In the genomic region with DNA sequence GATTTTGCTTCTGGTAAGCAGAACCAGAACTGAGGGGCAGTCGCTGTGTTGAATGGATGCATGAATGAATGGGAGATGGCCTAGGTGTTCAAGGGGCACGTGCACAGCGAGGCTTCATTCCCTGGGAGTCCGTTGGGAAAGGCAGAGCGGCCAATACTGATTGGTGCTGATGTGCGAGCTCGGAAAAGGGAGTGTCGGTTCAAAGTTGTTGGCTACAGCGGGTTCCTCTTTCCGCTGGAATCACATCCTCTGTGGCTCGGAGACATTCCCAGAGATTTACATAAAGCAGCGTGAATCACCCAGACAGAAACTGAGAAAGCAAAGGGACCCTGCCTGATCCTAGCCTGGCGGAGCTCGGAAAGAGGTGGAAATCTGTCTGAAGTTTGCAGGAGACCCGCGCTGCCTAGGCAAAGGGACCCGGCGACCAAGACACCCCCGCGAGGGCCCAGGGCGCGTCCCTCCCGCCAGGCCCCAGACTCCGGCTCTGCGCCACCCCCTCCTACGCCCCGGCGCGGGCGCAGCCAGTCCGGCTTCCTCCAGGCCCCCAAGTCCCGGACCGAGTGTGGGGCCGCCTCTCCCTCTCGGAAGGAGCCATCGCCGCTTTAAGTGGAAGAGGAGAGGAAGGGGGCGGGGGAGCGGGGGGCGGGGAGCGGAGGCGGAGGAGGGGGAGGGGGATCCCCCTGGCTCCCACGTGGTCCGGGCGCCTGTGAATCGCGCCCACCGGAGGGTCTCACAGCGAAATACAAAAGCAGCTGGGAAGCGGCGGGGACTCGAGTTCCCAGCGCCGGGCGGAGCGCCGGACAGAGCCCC, we compare ENCODE assay signal across 8 cellular contexts. TPM values are rescaled to one million over a fixed set of nuclear protein-coding genes. Genes with fewer than 3 reads are reported as not detected.
DNase-seq lines count a peak whose midpoint lies in the region; ATAC-seq and TF ChIP-seq lines count a peak whose summit lies in the region.

A gene with protein sequence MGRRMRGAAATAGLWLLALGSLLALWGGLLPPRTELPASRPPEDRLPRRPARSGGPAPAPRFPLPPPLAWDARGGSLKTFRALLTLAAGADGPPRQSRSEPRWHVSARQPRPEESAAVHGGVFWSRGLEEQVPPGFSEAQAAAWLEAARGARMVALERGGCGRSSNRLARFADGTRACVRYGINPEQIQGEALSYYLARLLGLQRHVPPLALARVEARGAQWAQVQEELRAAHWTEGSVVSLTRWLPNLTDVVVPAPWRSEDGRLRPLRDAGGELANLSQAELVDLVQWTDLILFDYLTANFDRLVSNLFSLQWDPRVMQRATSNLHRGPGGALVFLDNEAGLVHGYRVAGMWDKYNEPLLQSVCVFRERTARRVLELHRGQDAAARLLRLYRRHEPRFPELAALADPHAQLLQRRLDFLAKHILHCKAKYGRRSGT (plus strand): TSS at position 774 of the 810 bp plus-strand sequence. CDS start 177 bp downstream, outside the sequence.

- no peaks in the 10 kb centered on the region for H4K20me1 ChIP-seq in HCT116 (ENCODE audit: insufficient read depth)

- H3K36me3 ChIP-seq in HCT116 (ENCODE audit: control insufficient read depth in 1 of 2, insufficient read depth in 2 of 2, low read length in 2 of 2) (no peaks in the 10 kb centered on the region), mesenchymal stem cell (ENCODE audit: control insufficient read depth in 1 of 2, insufficient read depth in 2 of 2, low read depth in 1 of 2, low read length in 2 of 2) (no peaks in the 10 kb centered on the region)

- H3K4me1 Mint-ChIP-seq in WTC11, result peaks cover 47% of the 10 kb centered on the region

- peak within 1 kb of the TSS; percentile 79 for H4K8ac ChIP-seq in mesenchymal stem cell (ENCODE audit: low read length)

- peaks cover 44% of the 10 kb centered on the region for H3K27me3 Mint-ChIP-seq in WTC11 (ENCODE audit: low read depth)

- H3K4me2 ChIP-seq in HCT116 (ENCODE audit: low read length) (peak within 1 kb of the TSS; percentile 88), mesenchymal stem cell (ENCODE audit: low read length, poor library complexity, severe bottlenecking) (peak within 1 kb of the TSS; percentile 97)

- peak; percentile 62 for DNase-seq in NCI-H345 (lab: John Stamatoyannopoulos, UW)
- DNase-seq in NCI-H345 treated with DMSO at 0.1 percent for 48 hours (lab: John Stamatoyannopoulos, UW; ENCODE audit: unreplicated experiment), result no peak
- no peak for DNase-seq in HCT116 (ENCODE audit: low read depth, low spot score)
- peak; percentile 63 for DNase-seq in NCI-H1092 (lab: John Stamatoyannopoulos, UW)
- peak; percentile 76 for DNase-seq in WTC11 (ENCODE audit: low spot score)
- DNase-seq in epithelial cell of esophagus (ENCODE audit: low read depth), result peak; percentile 94
- DNase-seq in mesenchymal stem cell, result peak; percentile 95
- peak; percentile 88 for DNase-seq in stromal cell of bone marrow (ENCODE audit: low read depth)

- TF ChIP-seq CTCF in HCT116 (IDR thresholded peaks at IDR 0.05 in 2 of 3, conservative IDR thresholded peaks at IDR 0.05 in 1 of 3; ENCODE audit: borderline replicate concordance in 1 of 3, insufficient read depth in 1 of 3, low read depth in 2 of 3, low read length in 2 of 3) (no peak), WTC11 (IDR thresholded peaks at IDR 0.05) (no peak), epithelial cell of esophagus (IDR thresholded peaks at IDR 0.05; ENCODE audit: insufficient read depth, low read depth, low read length, missing control alignments) (no peak)

- under 1% methylated on average over 35 of the region's 57 CpGs for WGBS in mesenchymal stem cell

- peak within 1 kb of the TSS; percentile 93 for H2BK120ac ChIP-seq in mesenchymal stem cell (ENCODE audit: low read depth, low read length)

- TF ChIP-seq RAD21 in HCT116 (IDR thresholded peaks at IDR 0.05; ENCODE audit: low read depth), result no peak

- peak within 1 kb of the TSS in 1 of 2 experiments; percentile 82 for H2BK12ac ChIP-seq in mesenchymal stem cell (ENCODE audit: low read length in 2 of 2)

- peak within 1 kb of the TSS in 1 of 2 experiments; percentile 68 for H3K14ac ChIP-seq in mesenchymal stem cell (ENCODE audit: low read length in 2 of 2)

- H3K9me2 ChIP-seq in HCT116 (ENCODE audit: insufficient read depth), result no peaks in the 10 kb centered on the region

- peaks cover 10% of the 10 kb centered on the region; the same call in 1 of the 2 replicates for H3K79me2 ChIP-seq in HCT116 (ENCODE audit: insufficient read depth, low read length)

- peak within 1 kb of the TSS; percentile 49 to 60 for H3K4me3 ChIP-seq in HCT116 (replicated peaks in 1 of 2; ENCODE audit: low read depth in 1 of 2, low read length in 2 of 2)
- peak within 1 kb of the TSS; percentile 77 for H3K4me3 ChIP-seq in epithelial cell of esophagus (ENCODE audit: low read length)
- peak within 1 kb of the TSS; percentile 77 to 84 for H3K4me3 ChIP-seq in mesenchymal stem cell (ENCODE audit: insufficient read depth in 1 of 2, low read depth in 1 of 2, low read length in 2 of 2)

- H3K27ac ChIP-seq in HCT116 (ENCODE audit: low read depth, low read length) (peak within 1 kb of the TSS; percentile 76), mesenchymal stem cell (ENCODE audit: low read length, poor library complexity, severe bottlenecking) (peak within 1 kb of the TSS; percentile 71)

- no peaks in the 10 kb centered on the region for H3K9me3 ChIP-seq in HCT116 (ENCODE audit: control insufficient read depth in 1 of 2, insufficient read depth in 1 of 2, low read depth in 1 of 2, low read length in 2 of 2)
- no peaks in the 10 kb centered on the region for H3K9me3 ChIP-seq in mesenchymal stem cell (ENCODE audit: control insufficient read depth, low read length)

- H3K4me1 ChIP-seq in HCT116 (ENCODE audit: control insufficient read depth in 1 of 2, insufficient read depth in 2 of 2, low read length in 2 of 2), result peaks cover 13 to 59% of the 10 kb centered on the region in 2 experiments; a peak in 3 of 4 replicates
- H3K4me1 ChIP-seq in mesenchymal stem cell (ENCODE audit: control insufficient read depth, insufficient read depth, low read depth, low read length), result peaks cover 15% of the 10 kb centered on the region

- peak; percentile 65 for ATAC-seq in HCT116
- ATAC-seq in WTC11, result peak; percentile 54

- POLR2A ChIA-PET in HCT116 (lab: Charles Lee), result interaction anchor here (1.0 kb wide), 1 partner anchor 204 kb away, joined by 3 read pairs; no protein-coding TSS in a partner anchor
- POLR2A ChIA-PET in WTC11 (lab: Charles Lee), result interaction anchor here (0.6 kb wide), 1 partner anchor 347 kb away, joined by 3 read pairs; no protein-coding TSS in a partner anchor

- 0 out of 2 replicates have a peak, but pooled peaks cover 3% of the 10 kb centered on the region for H3K36me3 Mint-ChIP-seq in WTC11

- H4K91ac ChIP-seq in mesenchymal stem cell (ENCODE audit: low read length), result peak within 1 kb of the TSS; percentile 76

- H2AFZ ChIP-seq in HCT116 (ENCODE audit: low read depth, low read length, poor library complexity, severe bottlenecking) (no peak within 1 kb of the TSS), mesenchymal stem cell (ENCODE audit: low read depth, low read length) (peak within 1 kb of the TSS; percentile 60)

- CTCF ChIA-PET in HCT116 (lab: Charles Lee) (interaction anchor here (0.7 to 3.3 kb wide), 3 partner anchors 204 to 641 kb away, joined by 3 to 22 read pairs (median 5); no protein-coding TSS in a partner anchor), WTC11 (lab: Charles Lee) (interaction anchor here (0.6 to 3.5 kb wide), 7 partner anchors 92 to 649 kb away, joined by 3 to 55 read pairs (median 3); a partner anchor contains a TSS)

- peak within 1 kb of the TSS in 1 of 2 experiments; percentile 67 for H3K23ac ChIP-seq in mesenchymal stem cell (ENCODE audit: low read length in 2 of 2)

- peak within 1 kb of the TSS; percentile 40 for H2AK5ac ChIP-seq in mesenchymal stem cell (ENCODE audit: low read length, severe bottlenecking)

- H3K9me3 Mint-ChIP-seq in WTC11, result 0 out of 2 replicates have a peak, but pooled peaks cover 3% of the 10 kb centered on the region

- peak within 1 kb of the TSS; percentile 60; the same call in 1 of the 2 replicates for H3K27ac Mint-ChIP-seq in WTC11

- H3K4me3 Mint-ChIP-seq in WTC11, result peak within 1 kb of the TSS; percentile 76

- H3K79me1 ChIP-seq in mesenchymal stem cell (replicated peaks; ENCODE audit: low read length, poor library complexity, severe bottlenecking), result peaks cover 8% of the 10 kb centered on the region

- BruUV-seq in HCT116 (replicated peaks; lab: Mats Ljungman, UMichigan), result no TSS peak

- intact Hi-C loops in HCT116 (cut with micrococcal nuclease), result loop anchor here (2.0 to 10.0 kb wide), 6 partner anchors 45 to 867 kb away; a partner anchor contains a TSS

- H3K4ac ChIP-seq in mesenchymal stem cell (ENCODE audit: low read depth in 1 of 2, low read length in 2 of 2), result peak within 1 kb of the TSS in 1 of 2 experiments; percentile 60

- H2BK15ac ChIP-seq in mesenchymal stem cell (ENCODE audit: low read depth, poor library complexity, severe bottlenecking), result peak within 1 kb of the TSS; percentile 96

- H3K18ac ChIP-seq in mesenchymal stem cell (ENCODE audit: low read depth in 1 of 2, low read length in 2 of 2), result peak within 1 kb of the TSS; percentile 88 to 94

- TF ChIP-seq POLR2A in HCT116 (IDR thresholded peaks at IDR 0.05; ENCODE audit: borderline replicate concordance, extremely low read depth, insufficient read depth, insufficient read length), result peak; percentile 4

- H2BK5ac ChIP-seq in mesenchymal stem cell (ENCODE audit: low read depth, low read length, poor library complexity, severe bottlenecking), result peak within 1 kb of the TSS; percentile 96

- H3K27me3 ChIP-seq in HCT116 (ENCODE audit: insufficient read depth, low read length) (0 out of 2 replicates have a peak, but pooled peaks cover 4% of the 10 kb centered on the region), mesenchymal stem cell (ENCODE audit: control insufficient read depth in 1 of 2, insufficient read depth in 1 of 2, low read length in 2 of 2) (no peaks in the 10 kb centered on the region)

- RAD21 ChIA-PET in HCT116 (lab: Charles Lee; ENCODE audit: low non-redundant PET in 1 of 2, low total read pairs in 2 of 2, uncharacterized antibody in 2 of 2, unreplicated experiment in 2 of 2), result no interaction called here

- H3K9ac ChIP-seq in HCT116 (ENCODE audit: low read length), result peak within 1 kb of the TSS; percentile 65
- peak within 1 kb of the TSS; percentile 87 for H3K9ac ChIP-seq in mesenchymal stem cell (ENCODE audit: low read length)

TF ChIP-seq in HCT116, 20 proteins besides CTCF, POLR2A, EP300 and RAD21 (continues in another document):
- TF ChIP-seq CBX3 (IDR thresholded peaks at IDR 0.05; ENCODE audit: low read depth) (peak; percentile 66), SRF (IDR thresholded peaks at IDR 0.05; ENCODE audit: low read depth) (no peak), ZFX (IDR thresholded peaks at IDR 0.05) (no peak)

TF ChIP-seq in WTC11, 78 proteins besides CTCF, POLR2A, EP300 and RAD21 (continues in another document):
- TF ChIP-seq NR3C1 (CRISPR knock-in tag; conservative IDR thresholded peaks at IDR 0.05; ENCODE audit: low read depth) (no peak), ATF1 (CRISPR knock-in tag; IDR thresholded peaks at IDR 0.05) (no peak)

RNA-seq across cellular contexts. Expression of the gene that starts here (rescaled TPM):
- total RNA-seq in HCT116 (2021; ENCODE audit: unreplicated experiment), result 13.7 TPM
- 5.5 and 6.1 TPM in 2 replicates for polyA plus RNA-seq in HCT116 (2012)
- 8.3 to 12.0 TPM (median 11.0 TPM) in 3 replicates for total RNA-seq in WTC11 (2021)
- polyA plus RNA-seq in mesenchymal stem cell (2013, experiment 1 of 2), result 6.1 TPM
- 6.3 TPM for polyA plus RNA-seq in mesenchymal stem cell (2013, experiment 2 of 2)

Comparison
In these comparisons a context has a peak if more than half of its experiments do, and no peak if none do; other contexts are left out.
1. DNase-seq: peak in NCI-H345 (single experiment), NCI-H1092 (single experiment), WTC11 (single experiment), epithelial cell of esophagus (single experiment), mesenchymal stem cell (single experiment) and stromal cell of bone marrow (single experiment); none in NCI-H345 treated with DMSO at 0.1 percent for 48 hours (single experiment) and HCT116 (single experiment).
2. Peak in every context shown above with its lines, with median percentiles within 50 percentile points of each other: H3K4me3 ChIP-seq.